1 cellular context compared by ENCODE assay signal in the genomic region with DNA sequence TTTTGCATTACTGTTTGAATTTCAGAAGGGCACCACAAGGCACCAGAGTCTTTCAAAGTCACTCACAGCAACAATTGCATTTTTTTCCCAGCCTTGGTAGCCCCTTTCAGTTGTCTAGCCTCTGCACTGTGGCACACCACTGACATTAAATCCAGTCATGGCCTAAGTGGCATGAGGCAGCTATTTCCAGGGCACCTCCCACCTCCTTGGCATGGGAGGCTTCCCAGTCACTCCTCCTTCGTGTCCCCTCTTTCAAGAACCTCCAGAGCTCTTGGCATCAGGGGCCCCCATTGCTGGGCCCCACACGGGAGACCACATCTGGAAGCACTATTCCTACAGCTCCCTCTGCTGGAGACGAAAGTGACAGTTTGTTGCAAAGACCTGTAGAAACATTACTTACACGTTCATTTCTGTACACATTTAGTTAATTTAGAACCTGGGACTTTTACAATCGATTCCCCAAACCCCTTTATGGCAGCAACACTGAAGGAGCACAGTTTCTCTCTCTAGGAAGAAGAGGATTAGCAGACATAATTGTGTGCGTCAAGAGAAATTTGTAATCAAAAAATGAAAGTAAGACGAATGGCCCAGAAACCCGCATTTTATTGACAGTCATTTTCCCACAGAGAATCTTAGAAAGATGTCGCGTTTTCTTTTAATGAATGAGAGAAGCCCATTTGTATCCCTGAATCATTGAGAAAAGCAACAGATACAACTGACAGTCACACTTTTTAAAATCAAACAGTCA.
TF ChIP-seq lines count a peak whose summit lies in the region.

No MANE protein-coding gene starts in this region.

TF ChIP-seq in SK-N-SH, 30 proteins besides CTCF, POLR2A, EP300 and RAD21 (continued from another document):
- TF ChIP-seq, protein P1, sequence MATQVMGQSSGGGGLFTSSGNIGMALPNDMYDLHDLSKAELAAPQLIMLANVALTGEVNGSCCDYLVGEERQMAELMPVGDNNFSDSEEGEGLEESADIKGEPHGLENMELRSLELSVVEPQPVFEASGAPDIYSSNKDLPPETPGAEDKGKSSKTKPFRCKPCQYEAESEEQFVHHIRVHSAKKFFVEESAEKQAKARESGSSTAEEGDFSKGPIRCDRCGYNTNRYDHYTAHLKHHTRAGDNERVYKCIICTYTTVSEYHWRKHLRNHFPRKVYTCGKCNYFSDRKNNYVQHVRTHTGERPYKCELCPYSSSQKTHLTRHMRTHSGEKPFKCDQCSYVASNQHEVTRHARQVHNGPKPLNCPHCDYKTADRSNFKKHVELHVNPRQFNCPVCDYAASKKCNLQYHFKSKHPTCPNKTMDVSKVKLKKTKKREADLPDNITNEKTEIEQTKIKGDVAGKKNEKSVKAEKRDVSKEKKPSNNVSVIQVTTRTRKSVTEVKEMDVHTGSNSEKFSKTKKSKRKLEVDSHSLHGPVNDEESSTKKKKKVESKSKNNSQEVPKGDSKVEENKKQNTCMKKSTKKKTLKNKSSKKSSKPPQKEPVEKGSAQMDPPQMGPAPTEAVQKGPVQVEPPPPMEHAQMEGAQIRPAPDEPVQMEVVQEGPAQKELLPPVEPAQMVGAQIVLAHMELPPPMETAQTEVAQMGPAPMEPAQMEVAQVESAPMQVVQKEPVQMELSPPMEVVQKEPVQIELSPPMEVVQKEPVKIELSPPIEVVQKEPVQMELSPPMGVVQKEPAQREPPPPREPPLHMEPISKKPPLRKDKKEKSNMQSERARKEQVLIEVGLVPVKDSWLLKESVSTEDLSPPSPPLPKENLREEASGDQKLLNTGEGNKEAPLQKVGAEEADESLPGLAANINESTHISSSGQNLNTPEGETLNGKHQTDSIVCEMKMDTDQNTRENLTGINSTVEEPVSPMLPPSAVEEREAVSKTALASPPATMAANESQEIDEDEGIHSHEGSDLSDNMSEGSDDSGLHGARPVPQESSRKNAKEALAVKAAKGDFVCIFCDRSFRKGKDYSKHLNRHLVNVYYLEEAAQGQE (IDR thresholded peaks at IDR 0.05; ENCODE audit: low read depth, low read length) = no peak
- no peak; the same call in 1 of the 2 replicates for TF ChIP-seq SIN3A (IDR thresholded peaks at IDR 0.05; ENCODE audit: borderline replicate concordance, low read depth, low read length)
- TF ChIP-seq, protein P2, sequence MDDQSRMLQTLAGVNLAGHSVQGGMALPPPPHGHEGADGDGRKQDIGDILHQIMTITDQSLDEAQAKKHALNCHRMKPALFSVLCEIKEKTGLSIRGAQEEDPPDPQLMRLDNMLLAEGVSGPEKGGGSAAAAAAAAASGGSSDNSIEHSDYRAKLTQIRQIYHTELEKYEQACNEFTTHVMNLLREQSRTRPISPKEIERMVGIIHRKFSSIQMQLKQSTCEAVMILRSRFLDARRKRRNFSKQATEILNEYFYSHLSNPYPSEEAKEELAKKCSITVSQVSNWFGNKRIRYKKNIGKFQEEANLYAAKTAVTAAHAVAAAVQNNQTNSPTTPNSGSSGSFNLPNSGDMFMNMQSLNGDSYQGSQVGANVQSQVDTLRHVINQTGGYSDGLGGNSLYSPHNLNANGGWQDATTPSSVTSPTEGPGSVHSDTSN (IDR thresholded peaks at IDR 0.05) = no peak
- TF ChIP-seq NRF1 (IDR thresholded peaks at IDR 0.05; ENCODE audit: low read depth, low read length) = no peak
- 0 out of 2 replicates have a peak, but pooled peaks have one; percentile 13 for TF ChIP-seq POLR2AphosphoS5 (IDR thresholded peaks at IDR 0.05; ENCODE audit: low read depth, low read length)
- no peak for TF ChIP-seq EZH2phosphoT487 (IDR thresholded peaks at IDR 0.05; ENCODE audit: borderline replicate concordance, low read depth)
- TF ChIP-seq CHD2 (IDR thresholded peaks at IDR 0.05; ENCODE audit: low read length, partially characterized antibody) = no peak
TF ChIP-seq in SK-N-SH: peak in this region for 2.
